ENCODE assay signal across 8 cellular contexts in the genomic region with DNA sequence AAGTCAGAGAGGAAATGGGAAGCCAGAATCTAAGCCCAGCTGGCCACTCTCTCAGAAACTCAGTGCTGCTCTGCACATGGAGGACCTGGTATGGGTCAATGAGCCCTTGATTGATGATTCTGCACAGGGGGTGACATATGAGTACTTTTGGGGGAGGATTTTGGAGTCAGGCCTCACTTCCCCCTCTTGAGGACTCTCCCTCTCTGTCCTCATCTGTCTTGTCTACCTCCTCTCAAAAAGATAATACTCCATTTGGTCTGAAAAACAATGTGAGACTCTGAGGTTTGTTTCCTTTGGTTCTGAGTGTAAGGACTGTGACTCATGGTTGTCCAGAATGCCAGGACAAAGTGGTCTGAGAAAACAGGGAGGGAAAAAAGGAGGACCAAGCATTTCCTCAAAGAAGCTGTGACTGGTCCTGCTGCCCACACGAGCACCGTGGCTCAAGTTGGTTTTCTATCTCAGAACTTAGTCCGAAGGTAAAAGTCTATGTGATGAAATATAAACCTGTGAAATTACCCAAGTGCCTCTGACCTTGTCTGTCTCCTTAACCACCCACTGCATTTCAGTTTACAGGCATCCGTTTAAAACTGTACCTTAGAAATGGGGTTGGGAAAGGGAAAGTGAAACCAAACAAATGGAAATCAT. TPM values are rescaled to one million over a fixed set of nuclear protein-coding genes. Genes with fewer than 3 reads are reported as not detected.
DNase-seq lines count a peak whose midpoint lies in the region; ATAC-seq and TF ChIP-seq lines count a peak whose summit lies in the region.

No MANE protein-coding gene starts in this region.

- peaks cover 14% of the 10 kb centered on the region for H3K9me1 ChIP-seq in IMR-90 (ENCODE audit: insufficient read depth, low read length)

- peak overlapping the region; percentile 86 for H3K56ac ChIP-seq in IMR-90 (ENCODE audit: extremely low read depth, insufficient read depth, low read length)

- H4K91ac ChIP-seq in IMR-90 (ENCODE audit: insufficient read depth, low read depth, low read length) = peak overlapping the region; percentile 81

- dilution Hi-C loops in IMR-90 (cut with HindIII; ENCODE audit: low sequenced_read_pairs, unreplicated experiment) = no loop called here

- peak overlapping the region; percentile 96 for H3K27ac ChIP-seq in IMR-90 (ENCODE audit: insufficient read depth, low read length)

- no peak for TF ChIP-seq CTCF in IMR-90 (conservative IDR thresholded peaks at IDR 0.05; ENCODE audit: low read depth, low read length)

- H3K9me3 ChIP-seq in IMR-90 (ENCODE audit: control insufficient read depth, insufficient read depth, low read length) = no peaks in the 10 kb centered on the region
- H3K9me3 ChIP-seq in adipocyte (ENCODE audit: control insufficient read depth, low read length) = no peaks in the 10 kb centered on the region

- H2BK15ac ChIP-seq in IMR-90 (ENCODE audit: low read depth, low read length) = peak overlapping the region; percentile 61; the same call in 1 of the 3 replicates

- peak; percentile 62 for DNase-seq in A172 (ENCODE audit: low spot score)
- peak; percentile 78 for DNase-seq in IMR-90
- DNase-seq in adipocyte (ENCODE audit: low read depth) = peak; percentile 73
- peak; percentile 79 for DNase-seq in iris pigment epithelial cell (ENCODE audit: low read depth)
- DNase-seq in stimulated activated naive CD8-positive, alpha-beta T cell treated with anti-CD3 and anti-CD28 coated beads, Interleukin-15, Interleukin-2, amounts not matched to agents 100 U/mL and 50 U/mL, for 24 hours = no peak
- no peak for DNase-seq in SHP77 treated with DMSO at 0.1 percent for 48 hours (lab: John Stamatoyannopoulos, UW)
- no peak for DNase-seq in H7

- intact Hi-C loops in IMR-90 (cut with micrococcal nuclease) = no loop called here

- H4K5ac ChIP-seq in IMR-90 (ENCODE audit: low read depth, low read length) = peak overlapping the region; percentile 24

- H3K23ac ChIP-seq in IMR-90 (ENCODE audit: low read depth, low read length) = peak overlapping the region; percentile 77; the same call in 1 of the 2 replicates

- H2AK9ac ChIP-seq in IMR-90 (replicated peaks; ENCODE audit: low read depth, low read length, poor library complexity) = peak overlapping the region; percentile 45

- H2BK120ac ChIP-seq in IMR-90 (ENCODE audit: low read depth, low read length) = peak overlapping the region; percentile 89

- H3K36me3 ChIP-seq in IMR-90 (ENCODE audit: control insufficient read depth, insufficient read depth, low read length) = peaks cover 5% of the 10 kb centered on the region; the same call in 1 of the 2 replicates
- no peaks in the 10 kb centered on the region for H3K36me3 ChIP-seq in adipocyte (ENCODE audit: control insufficient read depth, insufficient read depth, low read length, severe bottlenecking)
- peaks cover 2% of the 10 kb centered on the region for H3K36me3 ChIP-seq in H7 (replicated peaks; ENCODE audit: control insufficient read depth, insufficient read depth, low read length)

- TF ChIP-seq POLR2A in IMR-90 (IDR thresholded peaks at IDR 0.05; ENCODE audit: low read depth, low read length) = no peak

- H3K4me2 ChIP-seq in IMR-90 (ENCODE audit: low read depth, low read length) = peak overlapping the region; percentile 84

- no peak overlapping the region; the same call in 1 of the 2 replicates for H2AK5ac ChIP-seq in IMR-90 (ENCODE audit: low read depth, low read length)

- H3K4me1 ChIP-seq in IMR-90 (ENCODE audit: control insufficient read depth, insufficient read depth, low read length) (peaks cover 20% of the 10 kb centered on the region), adipocyte (ENCODE audit: control insufficient read depth, insufficient read depth, low read length) (peaks cover 45% of the 10 kb centered on the region)

- H3K9ac ChIP-seq in IMR-90 (ENCODE audit: low read depth, low read length) (peak overlapping the region; percentile 67), adipocyte (ENCODE audit: low read length) (peak overlapping the region; percentile 90)

- H3K27me3 ChIP-seq in IMR-90 (ENCODE audit: control insufficient read depth, insufficient read depth, low read length) (no peaks in the 10 kb centered on the region), adipocyte (replicated peaks; ENCODE audit: control insufficient read depth, insufficient read depth, low read length) (no peaks in the 10 kb centered on the region), H7 (ENCODE audit: control insufficient read depth, insufficient read depth, low read length) (no peaks in the 10 kb centered on the region)

- peak overlapping the region; percentile 53 for H3K14ac ChIP-seq in IMR-90 (replicated peaks; ENCODE audit: low read depth, low read length)

- H2BK5ac ChIP-seq in IMR-90 (ENCODE audit: low read depth, low read length, poor library complexity, severe bottlenecking) = peak overlapping the region; percentile 92

- in situ Hi-C loops in IMR-90 (cut with MboI; ENCODE audit: low sequenced_read_pairs) = no loop called here

- ATAC-seq in GM18867 (IDR thresholded peaks at IDR 0.05; ENCODE audit: unreplicated experiment) = peak; percentile 35
- peak; percentile 68 for ATAC-seq in IMR-90 (ENCODE audit: low read depth)
- ATAC-seq in stimulated activated naive CD8-positive, alpha-beta T cell treated with anti-CD3 and anti-CD28 coated beads, Interleukin-15, Interleukin-2, amounts not matched to agents 100 U/mL and 50 U/mL, for 24 hours = peak; percentile 17

- POLR2A ChIA-PET in IMR-90 (lab: Charles Lee; ENCODE audit: unreplicated experiment) = no interaction called here

- H4K8ac ChIP-seq in IMR-90 (ENCODE audit: low read depth in 2 of 2, low read length in 2 of 2) = peak overlapping the region; percentile 18 to 91

- no peaks in the 10 kb centered on the region for H4K20me1 ChIP-seq in IMR-90 (ENCODE audit: insufficient read depth, low read length)

- WGBS in IMR-90 (ENCODE audit: extremely low coverage in 2 of 2, insufficient read length in 1 of 2), 2 experiments = no CpG with 5 or more reads among the region's 4 CpGs

- CTCF ChIA-PET in IMR-90 (lab: Yijun Ruan, JAX) = interaction anchor here (1.3 kb wide), 1 partner anchor 11 kb away, joined by 3 read pairs; no protein-coding TSS in a partner anchor

- H2BK20ac ChIP-seq in IMR-90 (ENCODE audit: low read depth, low read length) = peak overlapping the region; percentile 77

- peak overlapping the region; percentile 54 for H3K4me3 ChIP-seq in IMR-90 (ENCODE audit: insufficient read depth, low read depth, low read length)
- peak overlapping the region; percentile 85 for H3K4me3 ChIP-seq in adipocyte (ENCODE audit: low read length)
- H3K4me3 ChIP-seq in H7 (ENCODE audit: insufficient read depth, low read depth, low read length) = no peak overlapping the region

- peak overlapping the region; percentile 89 for H2AFZ ChIP-seq in IMR-90 (replicated peaks; ENCODE audit: low read length, poor library complexity)

- H3K4ac ChIP-seq in IMR-90 (ENCODE audit: low read depth, low read length) = peak overlapping the region; percentile 87

- BruUV-seq in IMR-90 (replicated peaks; lab: Mats Ljungman, UMichigan) = no TSS peak

- H3K79me1 ChIP-seq in IMR-90 (ENCODE audit: low read depth in 1 of 2, low read length in 2 of 2) = peaks cover 47 to 86% of the 10 kb centered on the region in 2 experiments

- TF ChIP-seq RAD21 in IMR-90 (IDR thresholded peaks at IDR 0.05; ENCODE audit: low read length) = no peak

- H3K18ac ChIP-seq in IMR-90 (ENCODE audit: low read depth, low read length) = peak overlapping the region; percentile 61

TF ChIP-seq in IMR-90, 13 proteins besides CTCF, POLR2A, EP300 and RAD21:
- TF ChIP-seq CHD1 (IDR thresholded peaks at IDR 0.05; ENCODE audit: low read depth, low read length) (no peak), FOS (IDR thresholded peaks at IDR 0.05; ENCODE audit: low read depth, low read length) (peak; percentile 54; the same call in 1 of the 2 replicates)

RNA-seq across cellular contexts. Expression of a gene that starts 11.1 kb away (rescaled TPM):
- total RNA-seq in A172 (2014; rRNA removed; shearing (Covaris generic)) = 2.8 and 3.7 TPM in 2 replicates
- total RNA-seq in IMR-90 (2012; rRNA removed) = 9.7 and 12.2 TPM in 2 replicates
- 1.8 and 2.5 TPM in 2 replicates for polyA plus RNA-seq in IMR-90 (2012; rRNA removed)
- polyA plus RNA-seq in IMR-90 (2012; cell fraction: cytosol; rRNA removed) = 0.30 and 0.68 TPM in 2 replicates
- 1.3 and 8.3 TPM in 2 replicates for polyA plus RNA-seq in IMR-90 (2012; cell fraction: nucleus; rRNA removed; ENCODE audit: low replicate concordance)
- 7.1 and 9.0 TPM in 2 replicates for total RNA-seq in H7 (2014; rRNA removed; shearing (Covaris generic))

Comparison
In these comparisons a context has a peak if more than half of its experiments do, and no peak if none do; other contexts are left out.
1. DNase-seq: peak in A172 (single experiment), IMR-90 (single experiment), adipocyte (single experiment) and iris pigment epithelial cell (single experiment); none in stimulated activated naive CD8-positive, alpha-beta T cell treated with anti-CD3 and anti-CD28 coated beads, Interleukin-15, Interleukin-2, amounts not matched to agents 100 U/mL and 50 U/mL, for 24 hours (single experiment), SHP77 treated with DMSO at 0.1 percent for 48 hours (single experiment) and H7 (single experiment).
2. ATAC-seq: peak in every context shown above with its lines; median percentile 68 in IMR-90; 35 in GM18867; 17 in stimulated activated naive CD8-positive, alpha-beta T cell treated with anti-CD3 and anti-CD28 coated beads, Interleukin-15, Interleukin-2, amounts not matched to agents 100 U/mL and 50 U/mL, for 24 hours.